In genomic region chr9:110802416-110803035, GRCh38 we compare ENCODE assay signal across 12 cellular contexts.
A peak's percentile ranks its signal among the peaks of the same experiment; 100 is the strongest.
DNase-seq lines count a peak whose midpoint lies in the region; ATAC-seq and TF ChIP-seq lines count a peak whose summit lies in the region.
"Had no signal": no experiment of that assay in that cellular context is flagged by ENCODE, and none has a peak within 500 bp of the region (broad histone marks: within the 10 kb centered on the region; RNA-seq: fewer than 3 reads in every experiment).

No MANE protein-coding gene starts in this region.

- H3K4me1 ChIP-seq in mesenchymal stem cell (ENCODE audit: control insufficient read depth, insufficient read depth, low read depth, low read length): peaks cover 1% of the 10 kb centered on the region
- no peaks in the 10 kb centered on the region for H3K4me1 ChIP-seq in thyroid gland

- H2BK120ac ChIP-seq in mesenchymal stem cell (ENCODE audit: low read depth, low read length): no peak overlapping the region

- H3K27me3 ChIP-seq in mesenchymal stem cell (ENCODE audit: control insufficient read depth in 1 of 2, insufficient read depth in 1 of 2, low read length in 2 of 2) (no peaks in the 10 kb centered on the region), thyroid gland (no peaks in the 10 kb centered on the region)

- H2AFZ ChIP-seq in mesenchymal stem cell (ENCODE audit: low read depth, low read length): no peak overlapping the region

- no peak overlapping the region for H4K91ac ChIP-seq in mesenchymal stem cell (ENCODE audit: low read length)

- H3K9me3 ChIP-seq in mesenchymal stem cell (ENCODE audit: control insufficient read depth, low read length): no peaks in the 10 kb centered on the region
- no peaks in the 10 kb centered on the region for H3K9me3 ChIP-seq in thyroid gland

- no peaks in the 10 kb centered on the region for H3K79me1 ChIP-seq in mesenchymal stem cell (replicated peaks; ENCODE audit: low read length, poor library complexity, severe bottlenecking)

- no peak overlapping the region for H4K8ac ChIP-seq in mesenchymal stem cell (ENCODE audit: low read length)

- no peak overlapping the region for H2BK5ac ChIP-seq in mesenchymal stem cell (ENCODE audit: low read depth, low read length, poor library complexity, severe bottlenecking)

- H3K36me3 ChIP-seq in mesenchymal stem cell (ENCODE audit: control insufficient read depth in 1 of 2, insufficient read depth in 2 of 2, low read depth in 1 of 2, low read length in 2 of 2): no peaks in the 10 kb centered on the region
- H3K36me3 ChIP-seq in thyroid gland: no peaks in the 10 kb centered on the region

- no peak overlapping the region for H2BK15ac ChIP-seq in mesenchymal stem cell (ENCODE audit: low read depth, poor library complexity, severe bottlenecking)

- H3K9ac ChIP-seq in mesenchymal stem cell (ENCODE audit: low read length): peak overlapping the region; percentile 83

- no peak overlapping the region for H3K4ac ChIP-seq in mesenchymal stem cell (ENCODE audit: low read depth in 1 of 2, low read length in 2 of 2)

- no peak overlapping the region for H2BK12ac ChIP-seq in mesenchymal stem cell (ENCODE audit: low read length in 2 of 2)

- intact Hi-C loops in thyroid gland (cut with DNase I): no loop called here

- DNase-seq in AG09319 (ENCODE audit: extremely low read depth, low read depth) (peak; percentile 72), M059J (ENCODE audit: low read depth) (peak; percentile 16), cardiac fibroblast (ENCODE audit: low read depth in 2 of 2) (peak; percentile 75 to 78), mesenchymal stem cell (no peak), thyroid gland (no peak), GM10266 (ENCODE audit: extremely low spot score) (no peak), NCI-H146 treated with DMSO at 0.1 percent for 48 hours (lab: John Stamatoyannopoulos, UW; ENCODE audit: unreplicated experiment) (no peak)
- DNase-seq: activated naive CD8-positive, alpha-beta T cell treated with anti-CD3 and anti-CD28 coated beads for 36 hours; effector memory CD8-positive, alpha-beta T cell; NCI-H1417 had no signal

- WGBS in mesenchymal stem cell: 89% methylated on average over 6 of the region's 6 CpGs
- WGBS in thyroid gland, 2 donors: 74 to 79% methylated on average over 6 of the region's 6 CpGs

- TF ChIP-seq POLR2A in thyroid gland (IDR thresholded peaks at IDR 0.05): no peak

- H2AK5ac ChIP-seq in mesenchymal stem cell (ENCODE audit: low read length, severe bottlenecking): no peak overlapping the region

- H3K18ac ChIP-seq in mesenchymal stem cell (ENCODE audit: low read depth in 1 of 2, low read length in 2 of 2): no peak overlapping the region

- H3K4me3 ChIP-seq in cardiac fibroblast (replicated peaks in 1 of 2; ENCODE audit: low read depth in 2 of 2, low read length in 2 of 2) (no peak overlapping the region), mesenchymal stem cell (ENCODE audit: insufficient read depth in 1 of 2, low read depth in 1 of 2, low read length in 2 of 2) (peak overlapping the region in 1 of 2 experiments; percentile 12), thyroid gland (replicated peaks in 1 of 3) (no peak overlapping the region)

- H3K4me2 ChIP-seq in mesenchymal stem cell (ENCODE audit: low read length, poor library complexity, severe bottlenecking): no peak overlapping the region

- H3K14ac ChIP-seq in mesenchymal stem cell (ENCODE audit: low read length in 2 of 2): no peak overlapping the region

- ATAC-seq in HG02884 (IDR thresholded peaks at IDR 0.05; ENCODE audit: unreplicated experiment): no peak
- ATAC-seq: effector memory CD8-positive, alpha-beta T cell had no signal

- TF ChIP-seq CTCF in AG09319 (IDR thresholded peaks at IDR 0.05; ENCODE audit: low read depth, low read length) (no peak), cardiac fibroblast (IDR thresholded peaks at IDR 0.05; ENCODE audit: low read depth, low read length) (no peak), thyroid gland (IDR thresholded peaks at IDR 0.05) (no peak), GM10266 (IDR thresholded peaks at IDR 0.05; ENCODE audit: control insufficient read depth, insufficient read depth, low read depth, missing control alignments) (no peak)

- H3K27ac ChIP-seq in mesenchymal stem cell (ENCODE audit: low read length, poor library complexity, severe bottlenecking) (no peak overlapping the region), thyroid gland (no peak overlapping the region)
- H3K27ac ChIP-seq: C4-2B had no signal

- no peak overlapping the region for H3K23ac ChIP-seq in mesenchymal stem cell (ENCODE audit: low read length in 2 of 2)

Comparison
In these comparisons a context has a peak if more than half of its experiments do, and no peak if none do; other contexts are left out.
1. DNase-seq: peak in AG09319 (single experiment), M059J (single experiment) and cardiac fibroblast (2 of 2); none in mesenchymal stem cell (single experiment), thyroid gland (0 of 2), GM10266 (single experiment) and NCI-H146 treated with DMSO at 0.1 percent for 48 hours (single experiment).